In genomic region chr20:2289475-2289874, GRCh38 we compare ENCODE assay signal across 11 cellular contexts. TPM values are rescaled to one million over a fixed set of nuclear protein-coding genes. Genes with fewer than 3 reads are reported as not detected.
A peak's percentile ranks its signal among the peaks of the same experiment; 100 is the strongest.
DNase-seq lines count a peak whose midpoint lies in the region; ATAC-seq and TF ChIP-seq lines count a peak whose summit lies in the region.
"Had no signal": no experiment of that assay in that cellular context is flagged by ENCODE, and none has a peak within 500 bp of the region (broad histone marks: within the 10 kb centered on the region; RNA-seq: fewer than 3 reads in every experiment).

No MANE protein-coding gene starts in this region.

- H3K4me3 Mint-ChIP-seq in natural killer cell treated with Interleukin-12 subunit alpha and Interleukin-12 subunit beta and Interleukin-15 and Interleukin-18, amount 100 ng/mL, for 72 hours: peak overlapping the region; percentile 1
- no peak overlapping the region for H3K4me3 Mint-ChIP-seq in natural killer cell

- no peak for TF ChIP-seq CTCF in natural killer cell (IDR thresholded peaks at IDR 0.05)

- no peak for ATAC-seq in natural killer cell treated with Interleukin-12 subunit alpha and Interleukin-12 subunit beta and Interleukin-15 and Interleukin-18, amount 100 ng/mL, for 72 hours
- ATAC-seq in natural killer cell (no peak), GM21825 (IDR thresholded peaks at IDR 0.05; ENCODE audit: unreplicated experiment) (no peak)

- no peak for DNase-seq in natural killer cell treated with Interleukin-12 subunit alpha and Interleukin-12 subunit beta and Interleukin-15 and Interleukin-18, amount 100 ng/mL, for 72 hours (ENCODE audit: low spot score)
- DNase-seq in natural killer cell (no peak), OCI-M1 (lab: John Stamatoyannopoulos, UW) (peak; percentile 24), left kidney (ENCODE audit: low read depth, low spot score) (peak; percentile 46), SW 1271 (lab: John Stamatoyannopoulos, UW) (no peak), NCI-H69 (lab: John Stamatoyannopoulos, UW) (no peak), NCI-H2171 (lab: John Stamatoyannopoulos, UW) (no peak)
- DNase-seq: hippocampal formation, MG63 had no signal

- no peaks in the 10 kb centered on the region for H3K36me3 Mint-ChIP-seq in natural killer cell treated with Interleukin-12 subunit alpha and Interleukin-12 subunit beta and Interleukin-15 and Interleukin-18, amount 100 ng/mL, for 72 hours
- no peaks in the 10 kb centered on the region for H3K36me3 Mint-ChIP-seq in natural killer cell

- intact Hi-C loops in natural killer cell (cut with micrococcal nuclease): no loop called here

- H3K4me1 Mint-ChIP-seq in natural killer cell treated with Interleukin-12 subunit alpha and Interleukin-12 subunit beta and Interleukin-15 and Interleukin-18, amount 100 ng/mL, for 72 hours (ENCODE audit: low read depth in 2 of 2): peaks cover 5 to 8% of the 10 kb centered on the region in 2 donors
- no peaks in the 10 kb centered on the region for H3K4me1 Mint-ChIP-seq in natural killer cell

- H3K27me3 Mint-ChIP-seq in natural killer cell treated with Interleukin-12 subunit alpha and Interleukin-12 subunit beta and Interleukin-15 and Interleukin-18, amount 100 ng/mL, for 72 hours: peaks cover 12 to 13% of the 10 kb centered on the region in 2 donors
- peaks cover 5 to 10% of the 10 kb centered on the region in 2 donors for H3K27me3 Mint-ChIP-seq in natural killer cell (ENCODE audit: low read depth in 2 of 2)

- H3K27ac Mint-ChIP-seq in natural killer cell treated with Interleukin-12 subunit alpha and Interleukin-12 subunit beta and Interleukin-15 and Interleukin-18, amount 100 ng/mL, for 72 hours: peak overlapping the region in 1 of 2 donors; percentile 0
- H3K27ac Mint-ChIP-seq in natural killer cell: no peak overlapping the region

- H3K9me3 Mint-ChIP-seq in natural killer cell treated with Interleukin-12 subunit alpha and Interleukin-12 subunit beta and Interleukin-15 and Interleukin-18, amount 100 ng/mL, for 72 hours: no peaks in the 10 kb centered on the region
- H3K9me3 Mint-ChIP-seq in natural killer cell: no peaks in the 10 kb centered on the region

RNA-seq across cellular contexts. Expression of gene TGM3, which starts 6.3 kb away (rescaled TPM):
- total RNA-seq in natural killer cell treated with Interleukin-12 subunit alpha and Interleukin-12 subunit beta and Interleukin-15 and Interleukin-18, amount 100 ng/mL, for 72 hours: not detected
- not detected for total RNA-seq in natural killer cell
- total RNA-seq: T-helper 2 cell treated with Interferon-gamma antibody and Interleukin-4, amounts not matched to agents 100 ng/mL and 5 ng/mL, for 36 hours had no signal

Comparison
In these comparisons a context has a peak if more than half of its experiments do, and no peak if none do; other contexts are left out.
1. DNase-seq: peak in OCI-M1 (single experiment) and left kidney (single experiment); none in natural killer cell treated with Interleukin-12 subunit alpha and Interleukin-12 subunit beta and Interleukin-15 and Interleukin-18, amount 100 ng/mL, for 72 hours (single experiment), natural killer cell (single experiment), SW 1271 (0 of 2), NCI-H69 (single experiment) and NCI-H2171 (single experiment).